Comparison of ENCODE assay signal across 10 cellular contexts in the genomic region with DNA sequence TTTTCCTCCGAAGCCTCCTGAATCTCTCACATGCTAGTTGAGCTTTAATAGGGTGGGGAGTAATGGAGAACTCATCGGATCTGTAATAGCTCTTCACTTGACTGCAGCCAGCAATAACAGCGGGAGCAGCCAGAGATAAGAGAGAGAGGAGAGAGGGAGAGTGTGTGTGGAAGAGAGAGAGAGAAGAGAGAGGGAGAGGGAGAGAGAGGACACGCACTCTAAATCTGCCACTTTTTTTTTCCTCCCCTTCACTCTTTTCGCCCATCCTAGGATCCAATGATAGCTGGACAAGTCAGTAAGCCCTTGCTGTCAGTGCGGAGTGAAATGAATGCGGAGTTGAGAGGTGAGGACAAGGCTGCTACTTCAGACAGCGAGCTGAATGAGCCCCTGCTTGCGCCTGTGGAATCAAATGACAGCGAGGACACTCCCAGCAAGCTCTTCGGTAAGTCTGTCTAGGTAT.
DNase-seq lines count a peak whose midpoint lies in the region; ATAC-seq and TF ChIP-seq lines count a peak whose summit lies in the region.
"Had no signal": no experiment of that assay in that cellular context is flagged by ENCODE, and none has a peak within 500 bp of the region (broad histone marks: within the 10 kb centered on the region; RNA-seq: fewer than 3 reads in every experiment).

No MANE protein-coding gene starts in this region.

- no peaks in the 10 kb centered on the region for H3K4me1 ChIP-seq in left lung
- no peaks in the 10 kb centered on the region for H3K4me1 ChIP-seq in upper lobe of left lung

- H3K27me3 Mint-ChIP-seq in Calu3 (ENCODE audit: unreplicated experiment), result no peaks in the 10 kb centered on the region

- H3K36me3 Mint-ChIP-seq in Calu3 (ENCODE audit: insufficient read depth, unreplicated experiment), result no peaks in the 10 kb centered on the region
- H3K36me3 Mint-ChIP-seq: activated naive CD8-positive, alpha-beta T cell treated with anti-CD3 and anti-CD28 coated beads, Interleukin-2, amount 10 ng/mL, durations not matched to agents 7 days and 5 days had no signal

- TF ChIP-seq CTCF in choroid plexus epithelial cell (conservative IDR thresholded peaks at IDR 0.05; ENCODE audit: low read depth, low read length) (no peak), left lung (IDR thresholded peaks at IDR 0.05) (no peak), upper lobe of left lung (IDR thresholded peaks at IDR 0.05) (no peak), Calu3 (IDR thresholded peaks at IDR 0.05; ENCODE audit: unreplicated experiment) (no peak)

- H3K9me3 Mint-ChIP-seq in Calu3 (ENCODE audit: low read depth, unreplicated experiment), result no peaks in the 10 kb centered on the region
- H3K9me3 Mint-ChIP-seq: activated naive CD8-positive, alpha-beta T cell treated with anti-CD3 and anti-CD28 coated beads, Interleukin-2, amount 10 ng/mL, durations not matched to agents 7 days and 5 days had no signal

- no peak for TF ChIP-seq EP300 in upper lobe of left lung (IDR thresholded peaks at IDR 0.05)

- H3K9me3 ChIP-seq in left lung (no peaks in the 10 kb centered on the region), upper lobe of left lung (no peaks in the 10 kb centered on the region)

- no TSS peak for BruUV-seq in Calu3 (replicated peaks; lab: Mats Ljungman, UMichigan)

- H3K27me3 ChIP-seq in left lung (peaks cover 3 to 17% of the 10 kb centered on the region in 2 donors), upper lobe of left lung (no peaks in the 10 kb centered on the region)

- no peaks in the 10 kb centered on the region for H3K4me1 Mint-ChIP-seq in Calu3 (ENCODE audit: low read depth, unreplicated experiment)
- H3K4me1 Mint-ChIP-seq: activated naive CD8-positive, alpha-beta T cell treated with anti-CD3 and anti-CD28 coated beads, Interleukin-2, amount 10 ng/mL, durations not matched to agents 7 days and 5 days had no signal

- no peak overlapping the region for H3K4me3 Mint-ChIP-seq in Calu3 (ENCODE audit: low read depth, unreplicated experiment)
- H3K4me3 Mint-ChIP-seq: activated naive CD8-positive, alpha-beta T cell treated with anti-CD3 and anti-CD28 coated beads, Interleukin-2, amount 10 ng/mL, durations not matched to agents 7 days and 5 days had no signal

- no peak for TF ChIP-seq POLR2A in upper lobe of left lung (IDR thresholded peaks at IDR 0.05)

- H3K36me3 ChIP-seq in left lung, result no peaks in the 10 kb centered on the region
- H3K36me3 ChIP-seq in upper lobe of left lung, result no peaks in the 10 kb centered on the region

- intact Hi-C loops in left lung (cut with DNase I), result no loop called here
- intact Hi-C loops in Calu3 (cut with micrococcal nuclease; ENCODE audit: unreplicated experiment), result no loop called here

- H3K4me3 ChIP-seq in choroid plexus epithelial cell (ENCODE audit: low read depth, low read length) (no peak overlapping the region), left lung (no peak overlapping the region), upper lobe of left lung (peak overlapping the region in 3 of 4 donors; percentile 15 to 18 (median 17))

- no peak overlapping the region for H3K27ac Mint-ChIP-seq in Calu3 (ENCODE audit: unreplicated experiment)
- H3K27ac Mint-ChIP-seq: activated naive CD8-positive, alpha-beta T cell treated with anti-CD3 and anti-CD28 coated beads, Interleukin-2, amount 10 ng/mL, durations not matched to agents 7 days and 5 days had no signal

- 15 to 30% methylated on average over 11 of the region's 11 CpGs for WGBS in upper lobe of left lung, 2 donors

- DNase-seq in DMS53 (lab: John Stamatoyannopoulos, UW) (peak; percentile 26), DMS53 treated with DMSO at 0.1 percent for 48 hours (lab: John Stamatoyannopoulos, UW; ENCODE audit: unreplicated experiment) (no peak), choroid plexus epithelial cell (ENCODE audit: low read depth) (peak; percentile 14), left lung (no peak), upper lobe of left lung (peak in 1 of 2 donors; percentile 25), Calu3 (no peak), midbrain (lab: John Stamatoyannopoulos, UW) (no peak), occipital lobe (lab: John Stamatoyannopoulos, UW) (no peak)
- DNase-seq: 8988T; activated naive CD8-positive, alpha-beta T cell treated with anti-CD3 and anti-CD28 coated beads, Interleukin-2, amount 10 ng/mL, durations not matched to agents 7 days and 5 days had no signal

- H3K27ac ChIP-seq in left lung (no peak overlapping the region), upper lobe of left lung (no peak overlapping the region)

- ATAC-seq in left lung, result peak; percentile 39
- peak in 1 of 2 donors; percentile 41 for ATAC-seq in upper lobe of left lung (ENCODE audit: low FRiP score in 2 of 2)

- CTCF ChIA-PET in Calu3 (lab: Charles Lee), result interaction anchor here (0.6 kb wide), 2 partner anchors 381 to 812 kb away, joined by 4 read pairs; no protein-coding TSS in a partner anchor

Comparison
In these comparisons a context has a peak if more than half of its experiments do, and no peak if none do; other contexts are left out.
1. DNase-seq: peak in DMS53 (single experiment) and choroid plexus epithelial cell (single experiment); none in DMS53 treated with DMSO at 0.1 percent for 48 hours (single experiment), left lung (0 of 2), Calu3 (single experiment), midbrain (single experiment) and occipital lobe (single experiment).
2. H3K4me3 ChIP-seq: peak in upper lobe of left lung (3 of 4); none in choroid plexus epithelial cell (single experiment) and left lung (0 of 2).